29 cellular contexts compared by ENCODE assay signal in the genomic region with DNA sequence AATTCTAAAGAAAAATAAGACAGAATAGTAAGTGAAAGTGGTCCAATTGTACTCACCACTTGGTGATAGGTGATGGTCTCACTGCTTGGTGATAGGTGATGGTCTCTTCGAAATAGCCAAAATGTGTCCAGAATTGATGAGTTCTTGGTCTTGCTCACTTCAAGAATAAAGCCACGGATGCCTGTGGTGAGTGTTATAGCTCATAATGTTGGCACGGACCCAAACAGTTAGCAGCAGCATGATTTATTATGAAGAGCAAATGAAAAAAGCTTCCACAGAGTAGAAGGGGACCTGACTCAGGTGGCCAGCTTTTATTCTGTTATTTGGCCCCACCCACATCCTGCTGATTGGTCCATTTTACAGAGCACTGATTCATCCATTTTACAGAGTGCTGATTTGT.
"Had no signal": no experiment of that assay in that cellular context is flagged by ENCODE, and none has a peak within 500 bp of the region (broad histone marks: within the 10 kb centered on the region; RNA-seq: fewer than 3 reads in every experiment).

No MANE protein-coding gene starts in this region.

- H3K36me3 Mint-ChIP-seq: activated naive CD8-positive, alpha-beta T cell treated with anti-CD3 and anti-CD28 coated beads for 36 hours had no signal

- H3K4me3 Mint-ChIP-seq: activated CD4-positive, alpha-beta T cell treated with anti-CD3 and anti-CD28 coated beads, Interleukin-2, amount 10 ng/mL, durations not matched to agents 7 days and 5 days; activated naive CD8-positive, alpha-beta T cell treated with anti-CD3 and anti-CD28 coated beads for 36 hours; activated naive CD8-positive, alpha-beta T cell treated with anti-CD3 and anti-CD28 coated beads, Interleukin-2, amount 50 U/mL, for 24 hours; activated T-cell treated with anti-CD3 and anti-CD28 coated beads, Interleukin-2, amount 50 U/mL, for 24 hours; endodermal cell; T-helper 17 cell had no signal

- H3K27me3 ChIP-seq: adrenal gland, body of pancreas, breast epithelium, cardiac muscle cell, colonic mucosa, dorsolateral prefrontal cortex had no signal

- H3K36me3 ChIP-seq: adrenal gland, breast epithelium, cardiac muscle cell, colonic mucosa had no signal

- H3K27me3 Mint-ChIP-seq: activated CD4-positive, alpha-beta T cell treated with anti-CD3 and anti-CD28 coated beads, Interleukin-2, amount 10 ng/mL, durations not matched to agents 7 days and 5 days; activated naive CD8-positive, alpha-beta T cell treated with anti-CD3 and anti-CD28 coated beads for 36 hours; activated naive CD8-positive, alpha-beta T cell treated with anti-CD3 and anti-CD28 coated beads, Interleukin-2, amount 50 U/mL, for 24 hours; activated T-cell treated with anti-CD3 and anti-CD28 coated beads, Interleukin-2, amount 50 U/mL, for 24 hours; T-helper 17 cell had no signal

- DNase-seq: activated CD4-positive, alpha-beta T cell treated with anti-CD3 and anti-CD28 coated beads for 4 hours; activated CD4-positive, alpha-beta T cell treated with anti-CD3 and anti-CD28 coated beads, Interleukin-2, amount 10 ng/mL, durations not matched to agents 7 days and 5 days; activated CD4-positive, alpha-beta T cell treated with anti-CD3 and anti-CD28 coated beads, Interleukin-2, amount 50 U/mL, for 48 hours; activated CD4-positive, CD25-positive, alpha-beta regulatory T cell; activated CD4-positive, CD25-positive, alpha-beta regulatory T cell treated with anti-CD3 and anti-CD28 coated beads, Interleukin-2, amount 50 U/mL, for 72 hours; activated CD8-positive, alpha-beta memory T cell treated with anti-CD3 and anti-CD28 coated beads, Interleukin-2, amount 50 U/mL, for 48 hours; activated gamma-delta T cell; activated naive CD4-positive, alpha-beta T cell treated with anti-CD3 and anti-CD28 coated beads, Interleukin-2, amount 50 U/mL, for 16 hours; activated naive CD4-positive, alpha-beta T cell treated with Interleukin-2 at 50 U/mL for 16 hours; activated naive CD8-positive, alpha-beta T cell treated with anti-CD3 and anti-CD28 coated beads for 36 hours; activated naive CD8-positive, alpha-beta T cell treated with anti-CD3 and anti-CD28 coated beads, Interleukin-2, amount 50 U/mL, for 24 hours; activated T-cell treated with anti-CD3 and anti-CD28 coated beads for 4 hours; activated T-cell treated with anti-CD3 and anti-CD28 coated beads, Interleukin-2, amount 50 U/mL, for 24 hours; adrenal gland; aorta; body of pancreas; central memory CD4-positive, alpha-beta T cell; cerebellar nuclear complex; colonic mucosa; dorsolateral prefrontal cortex; effector memory CD4-positive, alpha-beta T cell; endodermal cell; head of caudate nucleus; T-helper 1 cell; T-helper 17 cell had no signal

- H3K27ac ChIP-seq: adrenal gland, body of pancreas, breast epithelium, cardiac muscle cell, colonic mucosa, dorsolateral prefrontal cortex had no signal

- H3K27ac Mint-ChIP-seq: activated CD4-positive, alpha-beta T cell treated with anti-CD3 and anti-CD28 coated beads, Interleukin-2, amount 10 ng/mL, durations not matched to agents 7 days and 5 days; activated naive CD8-positive, alpha-beta T cell treated with anti-CD3 and anti-CD28 coated beads for 36 hours; activated naive CD8-positive, alpha-beta T cell treated with anti-CD3 and anti-CD28 coated beads, Interleukin-2, amount 50 U/mL, for 24 hours; activated T-cell treated with anti-CD3 and anti-CD28 coated beads, Interleukin-2, amount 50 U/mL, for 24 hours; activated T-cell treated with anti-CD3 and anti-CD28 coated beads, Interleukin-2, amount 50 U/mL, for 72 hours; endodermal cell had no signal

- H3K9me3 Mint-ChIP-seq: activated naive CD8-positive, alpha-beta T cell treated with anti-CD3 and anti-CD28 coated beads for 36 hours; activated naive CD8-positive, alpha-beta T cell treated with anti-CD3 and anti-CD28 coated beads, Interleukin-2, amount 50 U/mL, for 24 hours; activated T-cell treated with anti-CD3 and anti-CD28 coated beads, Interleukin-2, amount 50 U/mL, for 24 hours; activated T-cell treated with anti-CD3 and anti-CD28 coated beads, Interleukin-2, amount 50 U/mL, for 72 hours; endodermal cell had no signal

- H3K4me1 Mint-ChIP-seq: endodermal cell had no signal

- H3K4me3 ChIP-seq: adrenal gland, body of pancreas, breast epithelium, cardiac muscle cell, colonic mucosa, dorsolateral prefrontal cortex had no signal

- ATAC-seq: activated naive CD8-positive, alpha-beta T cell treated with anti-CD3 and anti-CD28 coated beads, Interleukin-2, amount 50 U/mL, for 24 hours; body of pancreas; esophagus mucosa; T-helper 17 cell had no signal
